34 cellular contexts compared by ENCODE assay signal in the genomic region with DNA sequence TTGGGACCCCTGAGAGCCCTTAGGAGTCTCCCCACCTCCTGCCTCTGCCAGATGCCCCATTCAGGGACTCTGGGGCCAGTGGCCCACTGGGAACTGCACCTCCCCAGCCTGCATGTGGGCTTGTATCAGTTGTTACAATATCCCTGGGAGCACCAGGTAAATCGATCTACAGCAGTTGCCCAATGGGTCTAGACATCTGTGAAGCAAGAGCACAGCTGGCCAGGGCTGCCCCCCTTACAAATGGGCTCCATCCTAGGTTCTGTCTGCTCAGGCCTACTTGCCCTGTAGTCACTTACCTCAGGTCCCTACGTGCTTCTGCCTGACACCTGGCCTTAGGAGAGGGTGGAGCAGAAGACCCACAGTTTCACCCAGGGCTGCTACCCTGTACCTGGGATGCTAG.
"Had no signal": no experiment of that assay in that cellular context is flagged by ENCODE, and none has a peak within 500 bp of the region (broad histone marks: within the 10 kb centered on the region; RNA-seq: fewer than 3 reads in every experiment).

No MANE protein-coding gene starts in this region.

- FAIRE-seq: TTC549 had no signal

- DNase-seq: activated CD4-positive, alpha-beta T cell treated with anti-CD3 and anti-CD28 coated beads for 4 hours; activated CD4-positive, alpha-beta T cell treated with anti-CD3 and anti-CD28 coated beads, Interleukin-2, amount 50 U/mL, for 4 hours; activated effector memory CD4-positive, alpha-beta T cell treated with anti-CD3 and anti-CD28 coated beads, Interleukin-2, amount 50 U/mL, for 16 hours; activated naive CD4-positive, alpha-beta T cell treated with anti-CD3 and anti-CD28 coated beads for 36 hours; activated naive CD8-positive, alpha-beta T cell treated with anti-CD3 and anti-CD28 coated beads, Interleukin-2, amount 10 ng/mL, durations not matched to agents 7 days and 5 days; activated T-cell treated with anti-CD3 and anti-CD28 coated beads for 4 hours; amygdala; central memory CD4-positive, alpha-beta T cell; endodermal cell; foreskin keratinocyte; heart right ventricle; left ventricle myocardium superior; mammary epithelial cell; naive thymus-derived CD8-positive, alpha-beta T cell; occipital lobe; psoas muscle; stimulated activated CD4-positive, alpha-beta T cell treated with anti-CD3 and anti-CD28 coated beads, Interleukin-1b, Interleukin-23, amount 100 ng/mL, for 48 hours; stimulated activated CD4-positive, alpha-beta T cell treated with anti-CD3 and anti-CD28 coated beads, Interleukin-4, amount 100 ng/mL, for 4 hours; stimulated activated CD8-positive, alpha-beta memory T cell treated with anti-CD3 and anti-CD28 coated beads, Interleukin-4, amount 100 ng/mL, for 48 hours; SW 1271; T-helper 9 cell; tibial artery had no signal

- H3K4me3 ChIP-seq: esophagus muscularis mucosa, heart right ventricle, psoas muscle, smooth muscle cell, suprapubic skin, tibial artery had no signal

- H3K4me1 Mint-ChIP-seq: activated naive CD8-positive, alpha-beta T cell treated with anti-CD3 and anti-CD28 coated beads, Interleukin-2, amount 10 ng/mL, durations not matched to agents 7 days and 5 days; endodermal cell; mesothelial cell of epicardium; neural crest cell had no signal

- ATAC-seq: foreskin keratinocyte; heart right ventricle; left ventricle myocardium superior; naive thymus-derived CD8-positive, alpha-beta T cell; stimulated activated memory B cell treated with anti-CD40 and anti-IgM and Interleukin-4, amounts not matched to agents 10 μg/mL and 1 μg/mL and 100 μg/mL, for 72 hours had no signal

- H3K27ac ChIP-seq: esophagus muscularis mucosa, foreskin keratinocyte, heart right ventricle, parathyroid adenoma, psoas muscle, suprapubic skin, tibial artery, VCaP had no signal

- H3K27me3 Mint-ChIP-seq: activated naive CD8-positive, alpha-beta T cell treated with anti-CD3 and anti-CD28 coated beads, Interleukin-2, amount 10 ng/mL, durations not matched to agents 7 days and 5 days; dendritic cell treated with granulocyte-macrophage colony-stimulating factor and Interleukin-4, amounts not matched to agents 40 ng/mL and 50 ng/mL, for 4 days; naive thymus-derived CD8-positive, alpha-beta T cell; stimulated activated memory B cell treated with anti-CD40 and anti-IgM and Interleukin-4, amounts not matched to agents 10 μg/mL and 1 μg/mL and 100 μg/mL, for 72 hours had no signal

- H3K27ac Mint-ChIP-seq: activated naive CD4-positive, alpha-beta T cell treated with anti-CD3 and anti-CD28 coated beads for 36 hours; activated naive CD8-positive, alpha-beta T cell treated with anti-CD3 and anti-CD28 coated beads, Interleukin-2, amount 10 ng/mL, durations not matched to agents 7 days and 5 days; activated T-helper 1 cell treated with anti-CD3 and anti-CD28 coated beads, Interleukin-12 subunit alpha, Interleukin-12 subunit beta, Interleukin-2, Interleukin-4 antibody, amounts not matched to agents 30 ng/mL and 10 ng/mL and 1 ng/mL, durations not matched to agents 14 hours and 24 hours and 36 hours; dendritic cell treated with granulocyte-macrophage colony-stimulating factor and Interleukin-4, amounts not matched to agents 40 ng/mL and 50 ng/mL, for 4 days; endodermal cell; mesothelial cell of epicardium; T-helper 1 cell treated with Interleukin-12 subunit alpha and Interleukin-12 subunit beta and Interleukin-4 antibody, amounts not matched to agents 30 μg/mL and 1 μg/mL, for 36 hours had no signal

- H3K9me3 Mint-ChIP-seq: activated naive CD4-positive, alpha-beta T cell treated with anti-CD3 and anti-CD28 coated beads for 36 hours; activated naive CD8-positive, alpha-beta T cell treated with anti-CD3 and anti-CD28 coated beads, Interleukin-2, amount 10 ng/mL, durations not matched to agents 7 days and 5 days; activated T-helper 1 cell treated with anti-CD3 and anti-CD28 coated beads, Interleukin-12 subunit alpha, Interleukin-12 subunit beta, Interleukin-2, Interleukin-4 antibody, amounts not matched to agents 30 ng/mL and 10 ng/mL and 1 ng/mL, durations not matched to agents 14 hours and 24 hours and 36 hours; dendritic cell treated with granulocyte-macrophage colony-stimulating factor and Interleukin-4, amounts not matched to agents 40 ng/mL and 50 ng/mL, for 4 days; endodermal cell; mesothelial cell of epicardium; naive thymus-derived CD8-positive, alpha-beta T cell; neural crest cell; T-helper 1 cell treated with Interleukin-12 subunit alpha and Interleukin-12 subunit beta and Interleukin-4 antibody, amounts not matched to agents 30 μg/mL and 1 μg/mL, for 36 hours had no signal

- H3K4me3 Mint-ChIP-seq: activated naive CD4-positive, alpha-beta T cell treated with anti-CD3 and anti-CD28 coated beads for 36 hours; activated naive CD8-positive, alpha-beta T cell treated with anti-CD3 and anti-CD28 coated beads, Interleukin-2, amount 10 ng/mL, durations not matched to agents 7 days and 5 days; activated T-helper 1 cell treated with anti-CD3 and anti-CD28 coated beads, Interleukin-12 subunit alpha, Interleukin-12 subunit beta, Interleukin-2, Interleukin-4 antibody, amounts not matched to agents 30 ng/mL and 10 ng/mL and 1 ng/mL, durations not matched to agents 14 hours and 24 hours and 36 hours; dendritic cell treated with granulocyte-macrophage colony-stimulating factor and Interleukin-4, amounts not matched to agents 40 ng/mL and 50 ng/mL, for 4 days; endodermal cell; mesothelial cell of epicardium; naive thymus-derived CD8-positive, alpha-beta T cell; neural crest cell; stimulated activated memory B cell treated with anti-CD40 and anti-IgM and Interleukin-4, amounts not matched to agents 10 μg/mL and 1 μg/mL and 100 μg/mL, for 72 hours; T-helper 1 cell treated with Interleukin-12 subunit alpha and Interleukin-12 subunit beta and Interleukin-4 antibody, amounts not matched to agents 30 μg/mL and 1 μg/mL, for 36 hours had no signal
